7 cellular contexts compared by ENCODE assay signal in genomic region chr11:84503503-84503902, GRCh38.
"Had no signal": no experiment of that assay in that cellular context is flagged by ENCODE, and none has a peak within 500 bp of the region (broad histone marks: within the 10 kb centered on the region; RNA-seq: fewer than 3 reads in every experiment).

No MANE protein-coding gene starts in this region.

- H3K9me3 ChIP-seq: HAP-1 had no signal

- H3K36me3 ChIP-seq: HAP-1 had no signal

- H2AFZ ChIP-seq: GM23338 had no signal

- DNase-seq: H7, HFFc6, KG1 had no signal

- H3K4me2 ChIP-seq: GM23338 had no signal

- ATAC-seq: GM23338, HCT116 had no signal

- H3K27ac ChIP-seq: HL-60 had no signal

- H3K4me3 ChIP-seq: GM23338, HAP-1 had no signal
